21 cellular contexts compared by ENCODE assay signal in genomic region chr5:1791176-1791575, GRCh38. TPM values are rescaled to one million over a fixed set of nuclear protein-coding genes. Genes with fewer than 3 reads are reported as not detected.
DNase-seq lines count a peak whose midpoint lies in the region; ATAC-seq lines count a peak whose summit lies in the region.
"Had no signal": no experiment of that assay in that cellular context is flagged by ENCODE, and none has a peak within 500 bp of the region (broad histone marks: within the 10 kb centered on the region; RNA-seq: fewer than 3 reads in every experiment).

No MANE protein-coding gene starts in this region.

- no peak overlapping the region for H3K27ac ChIP-seq in CD8-positive, alpha-beta memory T cell (ENCODE audit: low read depth, low read length)
- H3K27ac ChIP-seq: 22Rv1, C4-2B, thyroid gland had no signal

- peak overlapping the region; percentile 96 for H3K27ac Mint-ChIP-seq in T-helper 1 cell treated with Interleukin-12 subunit alpha and Interleukin-12 subunit beta and Interleukin-4 antibody, amounts not matched to agents 30 μg/mL and 1 μg/mL, for 36 hours
- peak overlapping the region in 7 of 8 donors; percentile 50 to 99 (median 86) for H3K27ac Mint-ChIP-seq in CD8-positive, alpha-beta memory T cell
- peak overlapping the region; percentile 89 for H3K27ac Mint-ChIP-seq in activated T-helper 17 cell treated with anti-CD3 and anti-CD28 coated beads, Interleukin-2, amount 50 U/mL, for 72 hours
- peak overlapping the region in 1 of 2 donors; percentile 19 for H3K27ac Mint-ChIP-seq in natural killer cell treated with Interleukin-12 subunit alpha and Interleukin-12 subunit beta and Interleukin-15 and Interleukin-18, amount 100 ng/mL, for 72 hours

- CTCF ChIA-PET in CD8-positive, alpha-beta memory T cell (lab: Charles Lee) = no interaction called here

- peaks cover 11% of the 10 kb centered on the region for H3K36me3 Mint-ChIP-seq in T-helper 1 cell treated with Interleukin-12 subunit alpha and Interleukin-12 subunit beta and Interleukin-4 antibody, amounts not matched to agents 30 μg/mL and 1 μg/mL, for 36 hours (ENCODE audit: low read depth)
- peaks cover 0 to 8% (median 6%) of the 10 kb centered on the region in 3 donors for H3K36me3 Mint-ChIP-seq in CD8-positive, alpha-beta memory T cell
- peaks cover 8% of the 10 kb centered on the region for H3K36me3 Mint-ChIP-seq in activated T-helper 17 cell treated with anti-CD3 and anti-CD28 coated beads, Interleukin-2, amount 50 U/mL, for 72 hours (ENCODE audit: low read depth)
- no peaks in the 10 kb centered on the region for H3K36me3 Mint-ChIP-seq in natural killer cell treated with Interleukin-12 subunit alpha and Interleukin-12 subunit beta and Interleukin-15 and Interleukin-18, amount 100 ng/mL, for 72 hours

- H3K4me1 ChIP-seq in CD8-positive, alpha-beta memory T cell (ENCODE audit: insufficient read depth, low read length) = peaks cover 28% of the 10 kb centered on the region
- H3K4me1 ChIP-seq: thyroid gland had no signal

- no peak for ATAC-seq in activated T-helper 17 cell treated with anti-CD3 and anti-CD28 coated beads, Interleukin-2, amount 50 U/mL, for 72 hours (replicated peaks)
- ATAC-seq in natural killer cell treated with Interleukin-12 subunit alpha and Interleukin-12 subunit beta and Interleukin-15 and Interleukin-18, amount 100 ng/mL, for 72 hours = no peak
- ATAC-seq in GM18520 (IDR thresholded peaks at IDR 0.05; ENCODE audit: unreplicated experiment) = no peak
- ATAC-seq: HCT116, HepG2, left cardiac atrium, mucosa of descending colon had no signal

- no peaks in the 10 kb centered on the region for H3K27me3 Mint-ChIP-seq in T-helper 1 cell treated with Interleukin-12 subunit alpha and Interleukin-12 subunit beta and Interleukin-4 antibody, amounts not matched to agents 30 μg/mL and 1 μg/mL, for 36 hours (ENCODE audit: low read depth)
- no peaks in the 10 kb centered on the region for H3K27me3 Mint-ChIP-seq in CD8-positive, alpha-beta memory T cell
- H3K27me3 Mint-ChIP-seq in activated T-helper 17 cell treated with anti-CD3 and anti-CD28 coated beads, Interleukin-2, amount 50 U/mL, for 72 hours = no peaks in the 10 kb centered on the region
- no peaks in the 10 kb centered on the region for H3K27me3 Mint-ChIP-seq in natural killer cell treated with Interleukin-12 subunit alpha and Interleukin-12 subunit beta and Interleukin-15 and Interleukin-18, amount 100 ng/mL, for 72 hours

- H3K36me3 ChIP-seq in CD8-positive, alpha-beta memory T cell (ENCODE audit: insufficient read depth, low read length) = no peaks in the 10 kb centered on the region
- H3K36me3 ChIP-seq: thyroid gland had no signal

- H3K9me3 ChIP-seq in CD8-positive, alpha-beta memory T cell (ENCODE audit: low read length) = no peaks in the 10 kb centered on the region
- H3K9me3 ChIP-seq: mucosa of descending colon, SK-N-SH, thyroid gland had no signal

- peaks cover 56% of the 10 kb centered on the region for H3K4me1 Mint-ChIP-seq in T-helper 1 cell treated with Interleukin-12 subunit alpha and Interleukin-12 subunit beta and Interleukin-4 antibody, amounts not matched to agents 30 μg/mL and 1 μg/mL, for 36 hours (ENCODE audit: low read depth)
- peaks cover 33 to 69% (median 57%) of the 10 kb centered on the region in 3 donors for H3K4me1 Mint-ChIP-seq in CD8-positive, alpha-beta memory T cell
- H3K4me1 Mint-ChIP-seq in activated T-helper 17 cell treated with anti-CD3 and anti-CD28 coated beads, Interleukin-2, amount 50 U/mL, for 72 hours = peaks cover 49% of the 10 kb centered on the region
- H3K4me1 Mint-ChIP-seq in natural killer cell treated with Interleukin-12 subunit alpha and Interleukin-12 subunit beta and Interleukin-15 and Interleukin-18, amount 100 ng/mL, for 72 hours (ENCODE audit: low read depth in 2 of 2) = peaks cover 25 to 28% of the 10 kb centered on the region in 2 donors

- no peaks in the 10 kb centered on the region for H3K27me3 ChIP-seq in CD8-positive, alpha-beta memory T cell (ENCODE audit: insufficient read depth, low read length, poor library complexity, severe bottlenecking)
- H3K27me3 ChIP-seq: thyroid gland had no signal

- H3K4me3 ChIP-seq in CD8-positive, alpha-beta memory T cell (ENCODE audit: low read length) = no peak overlapping the region
- H3K4me3 ChIP-seq: mucosa of descending colon, thyroid gland had no signal

- DNase-seq in T-helper 1 cell (no peak), NOMO-1 (lab: John Stamatoyannopoulos, UW; ENCODE audit: unreplicated experiment in 2 of 2) (no peak), SIG-M5 (lab: John Stamatoyannopoulos, UW) (no peak)
- no peak for DNase-seq in CD8-positive, alpha-beta memory T cell
- peak; percentile 13 for DNase-seq in natural killer cell treated with Interleukin-12 subunit alpha and Interleukin-12 subunit beta and Interleukin-15 and Interleukin-18, amount 100 ng/mL, for 72 hours (ENCODE audit: low spot score)
- DNase-seq: DMS79; left cardiac atrium; MM.1S; mucosa of descending colon; NCI-H187; NCI-H524; SK-N-SH; stimulated activated CD4-positive, alpha-beta T cell treated with anti-CD3 and anti-CD28 coated beads, Interleukin-4, amount 100 ng/mL, for 4 hours; thyroid gland had no signal

- POLR2A ChIA-PET in CD8-positive, alpha-beta memory T cell (lab: Charles Lee) = no interaction called here

- H3K4me3 Mint-ChIP-seq in T-helper 1 cell treated with Interleukin-12 subunit alpha and Interleukin-12 subunit beta and Interleukin-4 antibody, amounts not matched to agents 30 μg/mL and 1 μg/mL, for 36 hours = no peak overlapping the region
- H3K4me3 Mint-ChIP-seq in CD8-positive, alpha-beta memory T cell = peak overlapping the region in 1 of 7 donors; percentile 27
- peak overlapping the region; percentile 93 for H3K4me3 Mint-ChIP-seq in activated T-helper 17 cell treated with anti-CD3 and anti-CD28 coated beads, Interleukin-2, amount 50 U/mL, for 72 hours
- H3K4me3 Mint-ChIP-seq in natural killer cell treated with Interleukin-12 subunit alpha and Interleukin-12 subunit beta and Interleukin-15 and Interleukin-18, amount 100 ng/mL, for 72 hours = no peak overlapping the region

- H3K9me3 Mint-ChIP-seq in T-helper 1 cell treated with Interleukin-12 subunit alpha and Interleukin-12 subunit beta and Interleukin-4 antibody, amounts not matched to agents 30 μg/mL and 1 μg/mL, for 36 hours = no peaks in the 10 kb centered on the region
- no peaks in the 10 kb centered on the region for H3K9me3 Mint-ChIP-seq in CD8-positive, alpha-beta memory T cell
- peaks cover 3% of the 10 kb centered on the region for H3K9me3 Mint-ChIP-seq in activated T-helper 17 cell treated with anti-CD3 and anti-CD28 coated beads, Interleukin-2, amount 50 U/mL, for 72 hours
- peaks cover 4% of the 10 kb centered on the region for H3K9me3 Mint-ChIP-seq in natural killer cell treated with Interleukin-12 subunit alpha and Interleukin-12 subunit beta and Interleukin-15 and Interleukin-18, amount 100 ng/mL, for 72 hours

RNA-seq across cellular contexts. Expression of gene MRPL36, which starts 8.5 kb away (rescaled TPM):
- total RNA-seq in CD8-positive, alpha-beta memory T cell = 10 to 100 TPM; 95.4 to 97.3 TPM
- 80.1 TPM for polyA plus RNA-seq in CD8-positive, alpha-beta memory T cell
- 10 to 100 TPM; 50.3 to 74.0 TPM for total RNA-seq in activated T-helper 17 cell treated with anti-CD3 and anti-CD28 coated beads, Interleukin-2, amount 50 U/mL, for 72 hours
- total RNA-seq in natural killer cell treated with Interleukin-12 subunit alpha and Interleukin-12 subunit beta and Interleukin-15 and Interleukin-18, amount 100 ng/mL, for 72 hours = 10 to 100 TPM; 45.3 to 62.7 TPM

RNA-seq across cellular contexts. Expression of gene NDUFS6, which starts 10.0 kb away (rescaled TPM):
- total RNA-seq in CD8-positive, alpha-beta memory T cell = 10 to 100 TPM; 43.4 to 44.2 TPM
- 83.7 TPM for polyA plus RNA-seq in CD8-positive, alpha-beta memory T cell
- 10 to 100 TPM; 13.0 to 35.1 TPM for total RNA-seq in activated T-helper 17 cell treated with anti-CD3 and anti-CD28 coated beads, Interleukin-2, amount 50 U/mL, for 72 hours
- 10 to 100 TPM; 25.3 to 35.5 TPM for total RNA-seq in natural killer cell treated with Interleukin-12 subunit alpha and Interleukin-12 subunit beta and Interleukin-15 and Interleukin-18, amount 100 ng/mL, for 72 hours
